Comparison of ENCODE assay signal across 29 cellular contexts in genomic region chr10:125536236-125536635, GRCh38.
"Had no signal": no experiment of that assay in that cellular context is flagged by ENCODE, and none has a peak within 500 bp of the region (broad histone marks: within the 10 kb centered on the region; RNA-seq: fewer than 3 reads in every experiment).

No MANE protein-coding gene starts in this region.

- FAIRE-seq: urothelium cell line had no signal

- ATAC-seq: stimulated activated effector memory CD8-positive, alpha-beta T cell treated with anti-CD3 and anti-CD28 coated beads, Interleukin-12 subunit alpha, Interleukin-12 subunit beta, amount 100 ng/mL, for 72 hours; stimulated activated memory B cell treated with anti-CD40 and anti-IgM and Interleukin-4, amounts not matched to agents 10 μg/mL and 1 μg/mL and 100 μg/mL, for 72 hours; stimulated activated naive B cell treated with anti-CD40 and anti-IgM and Interleukin-4, amounts not matched to agents 10 μg/mL and 1 μg/mL and 100 μg/mL, for 72 hours; stimulated activated naive CD8-positive, alpha-beta T cell treated with anti-CD3 and anti-CD28 coated beads, Interleukin-15, amount 100 ng/mL, for 72 hours; stimulated activated naive CD8-positive, alpha-beta T cell treated with anti-CD3 and anti-CD28 coated beads, Interleukin-15, Interleukin-2, amounts not matched to agents 100 U/mL and 50 U/mL, for 24 hours; upper lobe of right lung had no signal

- DNase-seq: stimulated activated CD4-positive, alpha-beta T cell treated with anti-CD3 and anti-CD28 coated beads, Interleukin-2, amount 100 ng/mL, for 48 hours; stimulated activated CD4-positive, alpha-beta T cell treated with anti-CD3 and anti-CD28 coated beads, Interleukin-4, amount 100 ng/mL, for 1 hour; stimulated activated CD4-positive, alpha-beta T cell treated with anti-CD3 and anti-CD28 coated beads, Interleukin-4, amount 100 ng/mL, for 24 hours; stimulated activated CD4-positive, alpha-beta T cell treated with anti-CD3 and anti-CD28 coated beads, Interleukin-4, amount 100 ng/mL, for 4 hours; stimulated activated CD8-positive, alpha-beta memory T cell treated with anti-CD3 and anti-CD28 coated beads, Interleukin-4, amount 100 ng/mL, for 48 hours; stimulated activated naive B cell treated with anti-CD40 and anti-IgM and Interleukin-4, amounts not matched to agents 10 μg/mL and 1 μg/mL and 100 μg/mL, for 72 hours; stimulated activated naive CD4-positive, alpha-beta T cell; stimulated activated naive CD4-positive, alpha-beta T cell treated with Interleukin-2 at 50 U/mL for 16 hours; stimulated activated naive CD8-positive, alpha-beta T cell treated with anti-CD3 and anti-CD28 coated beads, Interleukin-15, amount 100 ng/mL, for 72 hours; stimulated activated naive CD8-positive, alpha-beta T cell treated with anti-CD3 and anti-CD28 coated beads, Interleukin-15, Interleukin-2, amounts not matched to agents 100 U/mL and 50 U/mL, for 24 hours; stomach; substantia nigra; testis; thyroid gland; tibial artery; transverse colon; trophoblast cell; upper lobe of right lung; uterus had no signal

- H3K4me1 Mint-ChIP-seq: stimulated activated effector memory CD8-positive, alpha-beta T cell treated with anti-CD3 and anti-CD28 coated beads, Interleukin-12 subunit alpha, Interleukin-12 subunit beta, amount 100 ng/mL, for 72 hours; stimulated activated memory B cell treated with anti-CD40 and anti-IgM and Interleukin-4, amounts not matched to agents 10 μg/mL and 1 μg/mL and 100 μg/mL, for 72 hours; stimulated activated naive B cell treated with anti-CD40 and anti-IgM and Interleukin-4, amounts not matched to agents 10 μg/mL and 1 μg/mL and 100 μg/mL, for 72 hours; stimulated activated naive CD8-positive, alpha-beta T cell treated with anti-CD3 and anti-CD28 coated beads, Interleukin-15, amount 100 ng/mL, for 72 hours had no signal

- H3K27ac ChIP-seq: stomach, suprapubic skin, testis, thoracic aorta, thyroid gland, tibial artery, tibial nerve, transverse colon, upper lobe of left lung, upper lobe of right lung, uterus, vagina had no signal

- H3K9me3 Mint-ChIP-seq: stimulated activated effector memory CD8-positive, alpha-beta T cell treated with anti-CD3 and anti-CD28 coated beads, Interleukin-12 subunit alpha, Interleukin-12 subunit beta, amount 100 ng/mL, for 72 hours; stimulated activated naive CD8-positive, alpha-beta T cell treated with anti-CD3 and anti-CD28 coated beads, Interleukin-15, amount 100 ng/mL, for 72 hours; stimulated activated naive CD8-positive, alpha-beta T cell treated with anti-CD3 and anti-CD28 coated beads, Interleukin-15, Interleukin-2, amounts not matched to agents 100 ng/mL and 50 ng/mL, for 24 hours; type B pancreatic cell had no signal

- H3K27ac Mint-ChIP-seq: stimulated activated effector memory CD8-positive, alpha-beta T cell treated with anti-CD3 and anti-CD28 coated beads, Interleukin-12 subunit alpha, Interleukin-12 subunit beta, amount 100 ng/mL, for 72 hours; stimulated activated memory B cell treated with anti-CD40 and anti-IgM and Interleukin-4, amounts not matched to agents 10 μg/mL and 1 μg/mL and 100 μg/mL, for 72 hours; stimulated activated naive B cell treated with anti-CD40 and anti-IgM and Interleukin-4, amounts not matched to agents 10 μg/mL and 1 μg/mL and 100 μg/mL, for 72 hours; stimulated activated naive CD8-positive, alpha-beta T cell treated with anti-CD3 and anti-CD28 coated beads, Interleukin-15, Interleukin-2, amounts not matched to agents 100 ng/mL and 50 ng/mL, for 24 hours; type B pancreatic cell had no signal

- H3K4me3 ChIP-seq: stomach, suprapubic skin, testis, thoracic aorta, thyroid gland, tibial artery, tibial nerve, transverse colon, upper lobe of left lung, upper lobe of right lung, uterus, vagina had no signal

- H3K4me1 ChIP-seq: testis, tibial artery, tibial nerve, upper lobe of left lung, upper lobe of right lung, uterus, vagina had no signal

- H3K27me3 Mint-ChIP-seq: stimulated activated memory B cell treated with anti-CD40 and anti-IgM and Interleukin-4, amounts not matched to agents 10 μg/mL and 1 μg/mL and 100 μg/mL, for 72 hours had no signal

- H3K36me3 Mint-ChIP-seq: stimulated activated effector memory CD8-positive, alpha-beta T cell treated with anti-CD3 and anti-CD28 coated beads, Interleukin-12 subunit alpha, Interleukin-12 subunit beta, amount 100 ng/mL, for 72 hours; stimulated activated memory B cell treated with anti-CD40 and anti-IgM and Interleukin-4, amounts not matched to agents 10 μg/mL and 1 μg/mL and 100 μg/mL, for 72 hours; stimulated activated naive B cell treated with anti-CD40 and anti-IgM and Interleukin-4, amounts not matched to agents 10 μg/mL and 1 μg/mL and 100 μg/mL, for 72 hours; type B pancreatic cell had no signal

- H3K27me3 ChIP-seq: stomach, testis, thyroid gland, tibial nerve, upper lobe of left lung, uterus, vagina had no signal

- H3K9me3 ChIP-seq: stomach, suprapubic skin, testis, thoracic aorta, thyroid gland, tibial artery, tibial nerve, transverse colon, upper lobe of left lung, upper lobe of right lung, uterus, vagina had no signal

- H3K4me3 Mint-ChIP-seq: stimulated activated effector memory CD8-positive, alpha-beta T cell treated with anti-CD3 and anti-CD28 coated beads, Interleukin-12 subunit alpha, Interleukin-12 subunit beta, amount 100 ng/mL, for 72 hours; stimulated activated memory B cell treated with anti-CD40 and anti-IgM and Interleukin-4, amounts not matched to agents 10 μg/mL and 1 μg/mL and 100 μg/mL, for 72 hours; stimulated activated naive B cell treated with anti-CD40 and anti-IgM and Interleukin-4, amounts not matched to agents 10 μg/mL and 1 μg/mL and 100 μg/mL, for 72 hours; stimulated activated naive CD8-positive, alpha-beta T cell treated with anti-CD3 and anti-CD28 coated beads, Interleukin-15, amount 100 ng/mL, for 72 hours; stimulated activated naive CD8-positive, alpha-beta T cell treated with anti-CD3 and anti-CD28 coated beads, Interleukin-15, Interleukin-2, amounts not matched to agents 100 ng/mL and 50 ng/mL, for 24 hours; type B pancreatic cell had no signal

- H3K36me3 ChIP-seq: stomach, suprapubic skin, thoracic aorta, thyroid gland, tibial artery, tibial nerve, transverse colon, upper lobe of left lung, upper lobe of right lung, uterus, vagina had no signal
